In the genomic region with DNA sequence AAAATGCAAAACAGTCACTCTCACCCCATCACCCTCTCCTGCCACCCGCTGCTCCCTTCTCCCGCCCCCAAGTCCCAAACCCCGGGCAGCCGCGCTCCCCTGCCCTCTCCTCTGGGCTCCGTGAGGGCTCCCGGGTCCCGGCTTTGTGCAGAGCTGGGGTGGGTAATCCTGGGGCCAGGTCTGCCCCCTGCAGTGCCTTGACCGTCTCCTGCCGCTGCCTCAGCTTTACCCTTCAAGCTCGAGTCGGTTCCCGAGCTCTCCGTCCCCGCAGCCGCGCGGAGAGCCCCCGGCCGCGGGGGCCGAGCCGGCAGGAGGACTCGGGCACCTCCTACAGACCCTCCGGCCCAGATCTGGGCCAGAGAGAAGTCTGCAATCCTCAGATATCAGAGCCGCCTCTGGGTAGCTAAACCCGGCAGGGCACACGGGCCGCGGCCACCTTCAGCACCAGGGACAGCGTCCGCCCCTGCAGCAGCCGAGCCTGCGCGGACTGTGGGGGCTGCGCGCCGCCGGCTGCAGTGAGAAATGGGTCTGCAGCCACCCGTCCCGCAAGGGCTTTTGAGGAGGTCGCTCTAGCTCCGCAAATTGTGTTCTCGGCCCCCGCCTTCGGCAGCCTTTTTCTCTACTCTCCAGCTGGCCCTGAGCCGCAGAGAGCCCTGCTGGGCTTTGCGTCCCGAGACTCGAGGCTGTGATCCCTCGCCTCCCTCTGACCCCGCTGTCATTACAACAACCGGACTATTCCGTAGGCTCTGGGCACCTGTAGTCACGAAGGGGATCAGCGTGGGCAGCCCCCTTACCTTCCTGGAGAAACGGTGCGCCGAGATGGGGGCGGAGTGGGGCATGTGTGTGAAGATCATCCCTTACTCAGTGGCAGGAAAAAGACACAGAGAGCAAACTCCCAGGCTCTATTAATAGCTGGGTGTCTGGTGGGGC, we compare ENCODE assay signal across 1 cellular context.
TF ChIP-seq lines count a peak whose summit lies in the region.

No MANE protein-coding gene starts in this region.

TF ChIP-seq in HepG2, 621 proteins besides CTCF, POLR2A, EP300 and RAD21 (continued from another document and continues in another):
- TF ChIP-seq, protein P1, sequence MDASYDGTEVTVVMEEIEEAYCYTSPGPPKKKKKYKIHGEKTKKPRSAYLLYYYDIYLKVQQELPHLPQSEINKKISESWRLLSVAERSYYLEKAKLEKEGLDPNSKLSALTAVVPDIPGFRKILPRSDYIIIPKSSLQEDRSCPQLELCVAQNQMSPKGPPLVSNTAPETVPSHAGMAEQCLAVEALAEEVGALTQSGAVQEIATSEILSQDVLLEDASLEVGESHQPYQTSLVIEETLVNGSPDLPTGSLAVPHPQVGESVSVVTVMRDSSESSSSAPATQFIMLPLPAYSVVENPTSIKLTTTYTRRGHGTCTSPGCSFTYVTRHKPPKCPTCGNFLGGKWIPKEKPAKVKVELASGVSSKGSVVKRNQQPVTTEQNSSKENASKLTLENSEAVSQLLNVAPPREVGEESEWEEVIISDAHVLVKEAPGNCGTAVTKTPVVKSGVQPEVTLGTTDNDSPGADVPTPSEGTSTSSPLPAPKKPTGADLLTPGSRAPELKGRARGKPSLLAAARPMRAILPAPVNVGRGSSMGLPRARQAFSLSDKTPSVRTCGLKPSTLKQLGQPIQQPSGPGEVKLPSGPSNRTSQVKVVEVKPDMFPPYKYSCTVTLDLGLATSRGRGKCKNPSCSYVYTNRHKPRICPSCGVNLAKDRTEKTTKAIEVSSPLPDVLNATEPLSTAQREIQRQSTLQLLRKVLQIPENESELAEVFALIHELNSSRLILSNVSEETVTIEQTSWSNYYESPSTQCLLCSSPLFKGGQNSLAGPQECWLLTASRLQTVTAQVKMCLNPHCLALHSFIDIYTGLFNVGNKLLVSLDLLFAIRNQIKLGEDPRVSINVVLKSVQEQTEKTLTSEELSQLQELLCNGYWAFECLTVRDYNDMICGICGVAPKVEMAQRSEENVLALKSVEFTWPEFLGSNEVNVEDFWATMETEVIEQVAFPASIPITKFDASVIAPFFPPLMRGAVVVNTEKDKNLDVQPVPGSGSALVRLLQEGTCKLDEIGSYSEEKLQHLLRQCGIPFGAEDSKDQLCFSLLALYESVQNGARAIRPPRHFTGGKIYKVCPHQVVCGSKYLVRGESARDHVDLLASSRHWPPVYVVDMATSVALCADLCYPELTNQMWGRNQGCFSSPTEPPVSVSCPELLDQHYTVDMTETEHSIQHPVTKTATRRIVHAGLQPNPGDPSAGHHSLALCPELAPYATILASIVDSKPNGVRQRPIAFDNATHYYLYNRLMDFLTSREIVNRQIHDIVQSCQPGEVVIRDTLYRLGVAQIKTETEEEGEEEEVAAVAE (CRISPR knock-in tag; IDR thresholded peaks at IDR 0.05; ENCODE audit: borderline replicate concordance) = 0 out of 2 replicates have a peak, but pooled peaks have one; percentile 42
- TF ChIP-seq HHEX (CRISPR knock-in tag; IDR thresholded peaks at IDR 0.05) = no peak
- TF ChIP-seq ZNF557 (CRISPR knock-in tag; IDR thresholded peaks at IDR 0.05) = peak; percentile 80; the same call in 1 of the 2 replicates
- TF ChIP-seq ZNF350 (CRISPR knock-in tag; IDR thresholded peaks at IDR 0.05; ENCODE audit: borderline replicate concordance, low read depth) = no peak
- no peak for TF ChIP-seq MAF1 (CRISPR knock-in tag; IDR thresholded peaks at IDR 0.05; ENCODE audit: borderline replicate concordance)
- no peak for TF ChIP-seq TAF15 (IDR thresholded peaks at IDR 0.05; ENCODE audit: low read depth, low read length, poor library complexity, severe bottlenecking)
- TF ChIP-seq, protein P2, sequence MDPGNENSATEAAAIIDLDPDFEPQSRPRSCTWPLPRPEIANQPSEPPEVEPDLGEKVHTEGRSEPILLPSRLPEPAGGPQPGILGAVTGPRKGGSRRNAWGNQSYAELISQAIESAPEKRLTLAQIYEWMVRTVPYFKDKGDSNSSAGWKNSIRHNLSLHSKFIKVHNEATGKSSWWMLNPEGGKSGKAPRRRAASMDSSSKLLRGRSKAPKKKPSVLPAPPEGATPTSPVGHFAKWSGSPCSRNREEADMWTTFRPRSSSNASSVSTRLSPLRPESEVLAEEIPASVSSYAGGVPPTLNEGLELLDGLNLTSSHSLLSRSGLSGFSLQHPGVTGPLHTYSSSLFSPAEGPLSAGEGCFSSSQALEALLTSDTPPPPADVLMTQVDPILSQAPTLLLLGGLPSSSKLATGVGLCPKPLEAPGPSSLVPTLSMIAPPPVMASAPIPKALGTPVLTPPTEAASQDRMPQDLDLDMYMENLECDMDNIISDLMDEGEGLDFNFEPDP (CRISPR knock-in tag; conservative IDR thresholded peaks at IDR 0.05) = no peak
- TF ChIP-seq ZNF850 (CRISPR knock-in tag; conservative IDR thresholded peaks at IDR 0.05) = no peak
- no peak for TF ChIP-seq KAT8 (CRISPR knock-in tag; IDR thresholded peaks at IDR 0.05)
- TF ChIP-seq, protein P3, sequence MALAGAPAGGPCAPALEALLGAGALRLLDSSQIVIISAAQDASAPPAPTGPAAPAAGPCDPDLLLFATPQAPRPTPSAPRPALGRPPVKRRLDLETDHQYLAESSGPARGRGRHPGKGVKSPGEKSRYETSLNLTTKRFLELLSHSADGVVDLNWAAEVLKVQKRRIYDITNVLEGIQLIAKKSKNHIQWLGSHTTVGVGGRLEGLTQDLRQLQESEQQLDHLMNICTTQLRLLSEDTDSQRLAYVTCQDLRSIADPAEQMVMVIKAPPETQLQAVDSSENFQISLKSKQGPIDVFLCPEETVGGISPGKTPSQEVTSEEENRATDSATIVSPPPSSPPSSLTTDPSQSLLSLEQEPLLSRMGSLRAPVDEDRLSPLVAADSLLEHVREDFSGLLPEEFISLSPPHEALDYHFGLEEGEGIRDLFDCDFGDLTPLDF (CRISPR knock-in tag; IDR thresholded peaks at IDR 0.05) = no peak
- peak; percentile 57; the same call in 1 of the 2 replicates for TF ChIP-seq ZSCAN12 (CRISPR knock-in tag; IDR thresholded peaks at IDR 0.05)
- no peak for TF ChIP-seq ZKSCAN5 (CRISPR knock-in tag; IDR thresholded peaks at IDR 0.05)
- TF ChIP-seq, protein P4, sequence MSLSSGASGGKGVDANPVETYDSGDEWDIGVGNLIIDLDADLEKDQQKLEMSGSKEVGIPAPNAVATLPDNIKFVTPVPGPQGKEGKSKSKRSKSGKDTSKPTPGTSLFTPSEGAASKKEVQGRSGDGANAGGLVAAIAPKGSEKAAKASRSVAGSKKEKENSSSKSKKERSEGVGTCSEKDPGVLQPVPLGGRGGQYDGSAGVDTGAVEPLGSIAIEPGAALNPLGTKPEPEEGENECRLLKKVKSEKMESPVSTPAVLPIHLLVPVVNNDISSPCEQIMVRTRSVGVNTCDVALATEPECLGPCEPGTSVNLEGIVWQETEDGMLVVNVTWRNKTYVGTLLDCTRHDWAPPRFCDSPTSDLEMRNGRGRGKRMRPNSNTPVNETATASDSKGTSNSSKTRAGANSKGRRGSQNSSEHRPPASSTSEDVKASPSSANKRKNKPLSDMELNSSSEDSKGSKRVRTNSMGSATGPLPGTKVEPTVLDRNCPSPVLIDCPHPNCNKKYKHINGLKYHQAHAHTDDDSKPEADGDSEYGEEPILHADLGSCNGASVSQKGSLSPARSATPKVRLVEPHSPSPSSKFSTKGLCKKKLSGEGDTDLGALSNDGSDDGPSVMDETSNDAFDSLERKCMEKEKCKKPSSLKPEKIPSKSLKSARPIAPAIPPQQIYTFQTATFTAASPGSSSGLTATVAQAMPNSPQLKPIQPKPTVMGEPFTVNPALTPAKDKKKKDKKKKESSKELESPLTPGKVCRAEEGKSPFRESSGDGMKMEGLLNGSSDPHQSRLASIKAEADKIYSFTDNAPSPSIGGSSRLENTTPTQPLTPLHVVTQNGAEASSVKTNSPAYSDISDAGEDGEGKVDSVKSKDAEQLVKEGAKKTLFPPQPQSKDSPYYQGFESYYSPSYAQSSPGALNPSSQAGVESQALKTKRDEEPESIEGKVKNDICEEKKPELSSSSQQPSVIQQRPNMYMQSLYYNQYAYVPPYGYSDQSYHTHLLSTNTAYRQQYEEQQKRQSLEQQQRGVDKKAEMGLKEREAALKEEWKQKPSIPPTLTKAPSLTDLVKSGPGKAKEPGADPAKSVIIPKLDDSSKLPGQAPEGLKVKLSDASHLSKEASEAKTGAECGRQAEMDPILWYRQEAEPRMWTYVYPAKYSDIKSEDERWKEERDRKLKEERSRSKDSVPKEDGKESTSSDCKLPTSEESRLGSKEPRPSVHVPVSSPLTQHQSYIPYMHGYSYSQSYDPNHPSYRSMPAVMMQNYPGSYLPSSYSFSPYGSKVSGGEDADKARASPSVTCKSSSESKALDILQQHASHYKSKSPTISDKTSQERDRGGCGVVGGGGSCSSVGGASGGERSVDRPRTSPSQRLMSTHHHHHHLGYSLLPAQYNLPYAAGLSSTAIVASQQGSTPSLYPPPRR (CRISPR knock-in tag; IDR thresholded peaks at IDR 0.05; ENCODE audit: borderline replicate concordance) = no peak
- TF ChIP-seq RORA (CRISPR knock-in tag; IDR thresholded peaks at IDR 0.05) = no peak
- no peak for TF ChIP-seq SP140L (CRISPR knock-in tag; IDR thresholded peaks at IDR 0.05; ENCODE audit: borderline replicate concordance)
- TF ChIP-seq, protein P5, sequence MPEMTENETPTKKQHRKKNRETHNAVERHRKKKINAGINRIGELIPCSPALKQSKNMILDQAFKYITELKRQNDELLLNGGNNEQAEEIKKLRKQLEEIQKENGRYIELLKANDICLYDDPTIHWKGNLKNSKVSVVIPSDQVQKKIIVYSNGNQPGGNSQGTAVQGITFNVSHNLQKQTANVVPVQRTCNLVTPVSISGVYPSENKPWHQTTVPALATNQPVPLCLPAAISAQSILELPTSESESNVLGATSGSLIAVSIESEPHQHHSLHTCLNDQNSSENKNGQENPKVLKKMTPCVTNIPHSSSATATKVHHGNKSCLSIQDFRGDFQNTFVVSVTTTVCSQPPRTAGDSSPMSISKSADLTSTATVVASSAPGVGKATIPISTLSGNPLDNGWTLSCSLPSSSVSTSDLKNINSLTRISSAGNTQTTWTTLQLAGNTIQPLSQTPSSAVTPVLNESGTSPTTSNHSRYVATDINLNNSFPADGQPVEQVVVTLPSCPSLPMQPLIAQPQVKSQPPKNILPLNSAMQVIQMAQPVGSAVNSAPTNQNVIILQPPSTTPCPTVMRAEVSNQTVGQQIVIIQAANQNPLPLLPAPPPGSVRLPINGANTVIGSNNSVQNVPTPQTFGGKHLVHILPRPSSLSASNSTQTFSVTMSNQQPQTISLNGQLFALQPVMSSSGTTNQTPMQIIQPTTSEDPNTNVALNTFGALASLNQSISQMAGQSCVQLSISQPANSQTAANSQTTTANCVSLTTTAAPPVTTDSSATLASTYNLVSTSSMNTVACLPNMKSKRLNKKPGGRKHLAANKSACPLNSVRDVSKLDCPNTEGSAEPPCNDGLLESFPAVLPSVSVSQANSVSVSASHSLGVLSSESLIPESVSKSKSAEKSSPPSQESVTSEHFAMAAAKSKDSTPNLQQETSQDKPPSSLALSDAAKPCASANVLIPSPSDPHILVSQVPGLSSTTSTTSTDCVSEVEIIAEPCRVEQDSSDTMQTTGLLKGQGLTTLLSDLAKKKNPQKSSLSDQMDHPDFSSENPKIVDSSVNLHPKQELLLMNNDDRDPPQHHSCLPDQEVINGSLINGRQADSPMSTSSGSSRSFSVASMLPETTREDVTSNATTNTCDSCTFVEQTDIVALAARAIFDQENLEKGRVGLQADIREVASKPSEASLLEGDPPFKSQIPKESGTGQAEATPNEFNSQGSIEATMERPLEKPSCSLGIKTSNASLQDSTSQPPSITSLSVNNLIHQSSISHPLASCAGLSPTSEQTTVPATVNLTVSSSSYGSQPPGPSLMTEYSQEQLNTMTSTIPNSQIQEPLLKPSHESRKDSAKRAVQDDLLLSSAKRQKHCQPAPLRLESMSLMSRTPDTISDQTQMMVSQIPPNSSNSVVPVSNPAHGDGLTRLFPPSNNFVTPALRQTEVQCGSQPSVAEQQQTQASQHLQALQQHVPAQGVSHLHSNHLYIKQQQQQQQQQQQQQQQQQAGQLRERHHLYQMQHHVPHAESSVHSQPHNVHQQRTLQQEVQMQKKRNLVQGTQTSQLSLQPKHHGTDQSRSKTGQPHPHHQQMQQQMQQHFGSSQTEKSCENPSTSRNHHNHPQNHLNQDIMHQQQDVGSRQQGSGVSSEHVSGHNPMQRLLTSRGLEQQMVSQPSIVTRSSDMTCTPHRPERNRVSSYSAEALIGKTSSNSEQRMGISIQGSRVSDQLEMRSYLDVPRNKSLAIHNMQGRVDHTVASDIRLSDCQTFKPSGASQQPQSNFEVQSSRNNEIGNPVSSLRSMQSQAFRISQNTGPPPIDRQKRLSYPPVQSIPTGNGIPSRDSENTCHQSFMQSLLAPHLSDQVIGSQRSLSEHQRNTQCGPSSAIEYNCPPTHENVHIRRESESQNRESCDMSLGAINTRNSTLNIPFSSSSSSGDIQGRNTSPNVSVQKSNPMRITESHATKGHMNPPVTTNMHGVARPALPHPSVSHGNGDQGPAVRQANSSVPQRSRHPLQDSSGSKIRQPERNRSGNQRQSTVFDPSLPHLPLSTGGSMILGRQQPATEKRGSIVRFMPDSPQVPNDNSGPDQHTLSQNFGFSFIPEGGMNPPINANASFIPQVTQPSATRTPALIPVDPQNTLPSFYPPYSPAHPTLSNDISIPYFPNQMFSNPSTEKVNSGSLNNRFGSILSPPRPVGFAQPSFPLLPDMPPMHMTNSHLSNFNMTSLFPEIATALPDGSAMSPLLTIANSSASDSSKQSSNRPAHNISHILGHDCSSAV (CRISPR knock-in tag; IDR thresholded peaks at IDR 0.05; ENCODE audit: borderline replicate concordance) = no peak
- no peak for TF ChIP-seq YEATS2 (CRISPR knock-in tag; IDR thresholded peaks at IDR 0.05; ENCODE audit: borderline replicate concordance)
- peak; percentile 95 for TF ChIP-seq ZSCAN9 (CRISPR knock-in tag; IDR thresholded peaks at IDR 0.05; ENCODE audit: borderline replicate concordance)
- TF ChIP-seq POLR2AphosphoS2 (IDR thresholded peaks at IDR 0.05; ENCODE audit: low read depth, low read length) = no peak
- TF ChIP-seq MED8 (CRISPR knock-in tag; IDR thresholded peaks at IDR 0.05; ENCODE audit: insufficient replicate concordance) = no peak
- TF ChIP-seq ZNF274 (CRISPR knock-in tag; IDR thresholded peaks at IDR 0.05) = peak; percentile 36; the same call in 1 of the 2 replicates
- TF ChIP-seq NBN (conservative IDR thresholded peaks at IDR 0.05) = no peak
- no peak for TF ChIP-seq GTF2F1 (IDR thresholded peaks at IDR 0.05; ENCODE audit: low read length)
- TF ChIP-seq ZNF569 (CRISPR knock-in tag; IDR thresholded peaks at IDR 0.05; ENCODE audit: borderline replicate concordance) = no peak
- no peak for TF ChIP-seq SRSF4 (IDR thresholded peaks at IDR 0.05; ENCODE audit: low read depth, low read length, poor library complexity, severe bottlenecking)
- TF ChIP-seq ZNF552 (CRISPR knock-in tag; IDR thresholded peaks at IDR 0.05; ENCODE audit: borderline replicate concordance) = no peak
- TF ChIP-seq, protein P6, sequence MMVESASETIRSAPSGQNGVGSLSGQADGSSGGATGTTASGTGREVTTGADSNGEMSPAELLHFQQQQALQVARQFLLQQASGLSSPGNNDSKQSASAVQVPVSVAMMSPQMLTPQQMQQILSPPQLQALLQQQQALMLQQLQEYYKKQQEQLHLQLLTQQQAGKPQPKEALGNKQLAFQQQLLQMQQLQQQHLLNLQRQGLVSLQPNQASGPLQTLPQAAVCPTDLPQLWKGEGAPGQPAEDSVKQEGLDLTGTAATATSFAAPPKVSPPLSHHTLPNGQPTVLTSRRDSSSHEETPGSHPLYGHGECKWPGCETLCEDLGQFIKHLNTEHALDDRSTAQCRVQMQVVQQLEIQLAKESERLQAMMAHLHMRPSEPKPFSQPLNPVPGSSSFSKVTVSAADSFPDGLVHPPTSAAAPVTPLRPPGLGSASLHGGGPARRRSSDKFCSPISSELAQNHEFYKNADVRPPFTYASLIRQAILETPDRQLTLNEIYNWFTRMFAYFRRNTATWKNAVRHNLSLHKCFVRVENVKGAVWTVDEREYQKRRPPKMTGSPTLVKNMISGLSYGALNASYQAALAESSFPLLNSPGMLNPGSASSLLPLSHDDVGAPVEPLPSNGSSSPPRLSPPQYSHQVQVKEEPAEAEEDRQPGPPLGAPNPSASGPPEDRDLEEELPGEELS (CRISPR knock-in tag; IDR thresholded peaks at IDR 0.05) = no peak
- TF ChIP-seq SOX6 (IDR thresholded peaks at IDR 0.05) = no peak
- TF ChIP-seq SOX6 (CRISPR knock-in tag; IDR thresholded peaks at IDR 0.05) = no peak
- peak in 1 of 2 experiments; percentile 65; a peak in 2 of 4 replicates for TF ChIP-seq KLF16 (CRISPR knock-in tag; IDR thresholded peaks at IDR 0.05)
- no peak for TF ChIP-seq SP1 (IDR thresholded peaks at IDR 0.05)
- no peak for TF ChIP-seq SP1 (CRISPR knock-in tag; IDR thresholded peaks at IDR 0.05)
